10 cellular contexts compared by ENCODE assay signal in genomic region chr5:32942225-32942989, GRCh38.
DNase-seq lines count a peak whose midpoint lies in the region; ATAC-seq and TF ChIP-seq lines count a peak whose summit lies in the region.
"Had no signal": no experiment of that assay in that cellular context is flagged by ENCODE, and none has a peak within 500 bp of the region (broad histone marks: within the 10 kb centered on the region; RNA-seq: fewer than 3 reads in every experiment).

No MANE protein-coding gene starts in this region.

- H3K9me2 ChIP-seq in Karpas-422 (replicated peaks; ENCODE audit: insufficient read depth, low read length) = no peaks in the 10 kb centered on the region

- DNase-seq in Karpas-422 (peak; percentile 87), astrocyte of the cerebellum (ENCODE audit: low read depth) (no peak), osteocyte (ENCODE audit: extremely low spot score, unreplicated experiment) (no peak), inferior parietal cortex (ENCODE audit: extremely low spot score) (no peak)
- no peak for DNase-seq in activated T-helper 1 cell treated with anti-CD3 and anti-CD28 coated beads, Interleukin-12 subunit alpha, Interleukin-12 subunit beta, Interleukin-2, Interleukin-4 antibody, amounts not matched to agents 30 ng/mL and 10 ng/mL and 1 ng/mL, durations not matched to agents 14 hours and 24 hours and 36 hours (ENCODE audit: low spot score)
- no peak for DNase-seq in activated CD8-positive, alpha-beta memory T cell treated with anti-CD3 and anti-CD28 coated beads, Interleukin-2, amount 50 U/mL, for 4 hours
- DNase-seq: activated B cell treated with CpG ODN at 0.5 μM for 24 hours had no signal

- H3K36me3 Mint-ChIP-seq in osteocyte (ENCODE audit: unreplicated experiment) = no peaks in the 10 kb centered on the region
- H3K36me3 Mint-ChIP-seq in activated T-helper 1 cell treated with anti-CD3 and anti-CD28 coated beads, Interleukin-12 subunit alpha, Interleukin-12 subunit beta, Interleukin-2, Interleukin-4 antibody, amounts not matched to agents 30 ng/mL and 10 ng/mL and 1 ng/mL, durations not matched to agents 14 hours and 24 hours and 36 hours (ENCODE audit: low read depth) = no peaks in the 10 kb centered on the region
- H3K36me3 Mint-ChIP-seq: naive thymus-derived CD4-positive, alpha-beta T cell had no signal

- H3K27me3 Mint-ChIP-seq in osteocyte (ENCODE audit: unreplicated experiment) = no peaks in the 10 kb centered on the region
- H3K27me3 Mint-ChIP-seq in activated T-helper 1 cell treated with anti-CD3 and anti-CD28 coated beads, Interleukin-12 subunit alpha, Interleukin-12 subunit beta, Interleukin-2, Interleukin-4 antibody, amounts not matched to agents 30 ng/mL and 10 ng/mL and 1 ng/mL, durations not matched to agents 14 hours and 24 hours and 36 hours (ENCODE audit: insufficient read depth) = no peaks in the 10 kb centered on the region
- H3K27me3 Mint-ChIP-seq: activated B cell treated with CpG ODN at 0.5 μM for 24 hours; naive thymus-derived CD4-positive, alpha-beta T cell had no signal

- peak; percentile 91 for ATAC-seq in GM21528 (IDR thresholded peaks at IDR 0.05; ENCODE audit: low FRiP score, unreplicated experiment)
- ATAC-seq: naive thymus-derived CD4-positive, alpha-beta T cell had no signal

- H3K4me1 Mint-ChIP-seq in osteocyte (ENCODE audit: unreplicated experiment) = no peaks in the 10 kb centered on the region
- no peaks in the 10 kb centered on the region for H3K4me1 Mint-ChIP-seq in activated T-helper 1 cell treated with anti-CD3 and anti-CD28 coated beads, Interleukin-12 subunit alpha, Interleukin-12 subunit beta, Interleukin-2, Interleukin-4 antibody, amounts not matched to agents 30 ng/mL and 10 ng/mL and 1 ng/mL, durations not matched to agents 14 hours and 24 hours and 36 hours (ENCODE audit: low read depth)
- H3K4me1 Mint-ChIP-seq: activated B cell treated with CpG ODN at 0.5 μM for 24 hours had no signal

- no peaks in the 10 kb centered on the region for H3K4me1 ChIP-seq in Karpas-422 (ENCODE audit: low read length)

- H3K9me3 Mint-ChIP-seq in osteocyte (ENCODE audit: unreplicated experiment) = no peaks in the 10 kb centered on the region
- no peaks in the 10 kb centered on the region for H3K9me3 Mint-ChIP-seq in activated T-helper 1 cell treated with anti-CD3 and anti-CD28 coated beads, Interleukin-12 subunit alpha, Interleukin-12 subunit beta, Interleukin-2, Interleukin-4 antibody, amounts not matched to agents 30 ng/mL and 10 ng/mL and 1 ng/mL, durations not matched to agents 14 hours and 24 hours and 36 hours

- H4K20me1 ChIP-seq in Karpas-422 (ENCODE audit: insufficient read depth, low read depth, low read length) = no peaks in the 10 kb centered on the region

- no peak overlapping the region for H3K27ac Mint-ChIP-seq in osteocyte (ENCODE audit: unreplicated experiment)
- no peak overlapping the region for H3K27ac Mint-ChIP-seq in activated T-helper 1 cell treated with anti-CD3 and anti-CD28 coated beads, Interleukin-12 subunit alpha, Interleukin-12 subunit beta, Interleukin-2, Interleukin-4 antibody, amounts not matched to agents 30 ng/mL and 10 ng/mL and 1 ng/mL, durations not matched to agents 14 hours and 24 hours and 36 hours
- H3K27ac Mint-ChIP-seq: activated B cell treated with CpG ODN at 0.5 μM for 24 hours; naive thymus-derived CD4-positive, alpha-beta T cell had no signal

- H3K27me3 ChIP-seq in Karpas-422 (ENCODE audit: low read length) = no peaks in the 10 kb centered on the region

- no peaks in the 10 kb centered on the region for H3K79me2 ChIP-seq in Karpas-422 (ENCODE audit: low read length)

- H3K4me3 ChIP-seq in Karpas-422 (ENCODE audit: low read length) = no peak overlapping the region
- no peak overlapping the region for H3K4me3 ChIP-seq in astrocyte of the cerebellum (ENCODE audit: low read depth, low read length)

- H3K4me2 ChIP-seq in Karpas-422 (ENCODE audit: low read depth, low read length, poor library complexity, severe bottlenecking) = no peak overlapping the region

- intact Hi-C loops in activated T-helper 1 cell treated with anti-CD3 and anti-CD28 coated beads, Interleukin-12 subunit alpha, Interleukin-12 subunit beta, Interleukin-2, Interleukin-4 antibody, amounts not matched to agents 30 ng/mL and 10 ng/mL and 1 ng/mL, durations not matched to agents 14 hours and 24 hours and 36 hours (cut with micrococcal nuclease) = no loop called here

- TF ChIP-seq CTCF in GM12873 (IDR thresholded peaks at IDR 0.05; ENCODE audit: insufficient read depth, low read depth, low read length, missing control alignments) = peak; percentile 75
- peak; percentile 50 for TF ChIP-seq CTCF in astrocyte of the cerebellum (IDR thresholded peaks at IDR 0.05; ENCODE audit: low read depth, low read length, missing control alignments)
- peak; percentile 38 for TF ChIP-seq CTCF in osteocyte (IDR thresholded peaks at IDR 0.05)

- no peak overlapping the region for H2AFZ ChIP-seq in Karpas-422 (ENCODE audit: low read length)

- H3K36me3 ChIP-seq in Karpas-422 (ENCODE audit: insufficient read depth, low read length) = no peaks in the 10 kb centered on the region

- H3K9ac ChIP-seq in Karpas-422 (ENCODE audit: low read length) = no peak overlapping the region

- H3K27ac ChIP-seq in Karpas-422 (ENCODE audit: low read length) = no peak overlapping the region

- no peaks in the 10 kb centered on the region for H3K9me3 ChIP-seq in Karpas-422 (ENCODE audit: low read length)

- in situ Hi-C loops in astrocyte of the cerebellum (cut with HindIII; ENCODE audit: low sequenced_read_pairs) = no loop called here

- no peak overlapping the region for H3K4me3 Mint-ChIP-seq in osteocyte (ENCODE audit: unreplicated experiment)
- no peak overlapping the region for H3K4me3 Mint-ChIP-seq in activated T-helper 1 cell treated with anti-CD3 and anti-CD28 coated beads, Interleukin-12 subunit alpha, Interleukin-12 subunit beta, Interleukin-2, Interleukin-4 antibody, amounts not matched to agents 30 ng/mL and 10 ng/mL and 1 ng/mL, durations not matched to agents 14 hours and 24 hours and 36 hours
- H3K4me3 Mint-ChIP-seq: activated B cell treated with CpG ODN at 0.5 μM for 24 hours; naive thymus-derived CD4-positive, alpha-beta T cell had no signal
